Comparison of ENCODE assay signal across 8 cellular contexts in genomic region chr21:35508389-35508888, GRCh38.
DNase-seq lines count a peak whose midpoint lies in the region; ATAC-seq and TF ChIP-seq lines count a peak whose summit lies in the region.

No MANE protein-coding gene starts in this region.

- 35% methylated on average over 6 of the region's 6 CpGs for WGBS in liver

- H3K9me3 Mint-ChIP-seq in Caco-2 (ENCODE audit: unreplicated experiment): no peaks in the 10 kb centered on the region

- no TSS peak for BruUV-seq in Caco-2 (replicated peaks; lab: Mats Ljungman, UMichigan)

- POLR2A ChIA-PET in Caco-2 (lab: Charles Lee): no interaction called here

- H3K27me3 ChIP-seq in Caco-2 (replicated peaks; ENCODE audit: control insufficient read depth, insufficient read depth, low read length) (no peaks in the 10 kb centered on the region), MG63 (no peaks in the 10 kb centered on the region), liver (ENCODE audit: control insufficient read depth in 4 of 4, insufficient read depth in 4 of 4, low read length in 3 of 4) (peaks cover 0 to 17% (median 0%) of the 10 kb centered on the region in 4 donors)

- peak; percentile 65 to 72 for TF ChIP-seq RAD21 in liver (IDR thresholded peaks at IDR 0.05)

- CTCF ChIA-PET in Caco-2 (lab: Charles Lee): interaction anchor here (0.6 to 1.7 kb wide), 8 partner anchors 108 to 763 kb away, joined by 3 to 8 read pairs (median 4); no protein-coding TSS in a partner anchor

- no peaks in the 10 kb centered on the region for H3K36me3 Mint-ChIP-seq in Caco-2 (ENCODE audit: insufficient read depth, unreplicated experiment)

- intact Hi-C loops in Caco-2 (cut with micrococcal nuclease; ENCODE audit: unreplicated experiment): loop anchor here (1.0 kb wide), 1 partner anchor 763 kb away; no protein-coding TSS in a partner anchor

- no peak overlapping the region for H3K4me3 ChIP-seq in Caco-2 (ENCODE audit: low read depth, low read length)
- no peak overlapping the region for H3K4me3 ChIP-seq in MG63
- no peak overlapping the region for H3K4me3 ChIP-seq in astrocyte of the spinal cord (ENCODE audit: low read depth, low read length)
- H3K4me3 ChIP-seq in liver (ENCODE audit: low read depth in 1 of 3, low read length in 3 of 3): no peak overlapping the region

- in situ Hi-C loops in astrocyte of the spinal cord (cut with HindIII; ENCODE audit: low sequenced_read_pairs): no loop called here

- no peak overlapping the region for H3K9ac ChIP-seq in liver (ENCODE audit: low read depth in 1 of 2, low read length in 2 of 2)

- ATAC-seq in GM19452 (IDR thresholded peaks at IDR 0.05; ENCODE audit: unreplicated experiment): no peak

- H3K36me3 ChIP-seq in Caco-2 (ENCODE audit: control insufficient read depth, insufficient read depth, low read length) (no peaks in the 10 kb centered on the region), MG63 (no peaks in the 10 kb centered on the region), liver (ENCODE audit: control insufficient read depth in 4 of 4, insufficient read depth in 3 of 4, low read depth in 1 of 4, low read length in 3 of 4) (no peaks in the 10 kb centered on the region)

- H3K27ac ChIP-seq in liver (ENCODE audit: low read depth in 1 of 2, low read length in 2 of 2): peak overlapping the region in 1 of 2 donors; percentile 60

- DNase-seq in Caco-2: peak; percentile 69 to 71
- peak; percentile 27 for DNase-seq in MG63
- peak; percentile 51 for DNase-seq in astrocyte of the spinal cord (ENCODE audit: low read depth, low spot score)
- no peak for DNase-seq in NCI-H2227 (lab: John Stamatoyannopoulos, UW; ENCODE audit: unreplicated experiment)
- no peak for DNase-seq in DMS114 treated with DMSO at 0.1 percent for 48 hours (lab: John Stamatoyannopoulos, UW; ENCODE audit: unreplicated experiment)
- DNase-seq in HPDE6-E6E7 (ENCODE audit: extremely low spot score): no peak

- H3K4me1 ChIP-seq in Caco-2 (peaks cover 16% of the 10 kb centered on the region), liver (ENCODE audit: control insufficient read depth in 4 of 4, insufficient read depth in 4 of 4, low read length in 3 of 4) (no peaks in the 10 kb centered on the region)

- no peak overlapping the region for H3K4me3 Mint-ChIP-seq in Caco-2 (ENCODE audit: unreplicated experiment)

- peaks cover under 1% of the 10 kb centered on the region for H3K27me3 Mint-ChIP-seq in Caco-2 (ENCODE audit: insufficient read depth, unreplicated experiment)

- H3K9me3 ChIP-seq in Caco-2 (no peaks in the 10 kb centered on the region), MG63 (no peaks in the 10 kb centered on the region), liver (ENCODE audit: control insufficient read depth in 4 of 4, low read length in 3 of 4) (no peaks in the 10 kb centered on the region)

- H3K4me1 Mint-ChIP-seq in Caco-2 (ENCODE audit: low read depth, unreplicated experiment): peaks cover 14% of the 10 kb centered on the region

- no peak overlapping the region for H3K27ac Mint-ChIP-seq in Caco-2 (ENCODE audit: unreplicated experiment)

- TF ChIP-seq CTCF in Caco-2 (IDR thresholded peaks at IDR 0.05; ENCODE audit: insufficient read depth in 1 of 2, low read depth in 1 of 2, low read length in 1 of 2, severe bottlenecking in 1 of 2, unreplicated experiment in 1 of 2): peak; percentile 32 to 48
- peak; percentile 25 for TF ChIP-seq CTCF in astrocyte of the spinal cord (IDR thresholded peaks at IDR 0.05; ENCODE audit: low read depth, low read length)
- TF ChIP-seq CTCF in liver (IDR thresholded peaks at IDR 0.05; ENCODE audit: low read depth, low read length, missing input control): peak; percentile 15

TF ChIP-seq in liver, 16 proteins besides CTCF, POLR2A, EP300 and RAD21:
- TF ChIP-seq GABPA (IDR thresholded peaks at IDR 0.05 in 1 of 2, conservative IDR thresholded peaks at IDR 0.05 in 1 of 2): no peak
- TF ChIP-seq JUND (IDR thresholded peaks at IDR 0.05): no peak
- TF ChIP-seq NR2F2 (IDR thresholded peaks at IDR 0.05): peak; percentile 39
- peak in 1 of 2 donors; percentile 27 for TF ChIP-seq RXRA (IDR thresholded peaks at IDR 0.05)

Comparison
In these comparisons a context has a peak if more than half of its experiments do, and no peak if none do; other contexts are left out.
1. DNase-seq: peak in Caco-2 (2 of 2), MG63 (single experiment) and astrocyte of the spinal cord (single experiment); none in NCI-H2227 (single experiment), DMS114 treated with DMSO at 0.1 percent for 48 hours (single experiment) and HPDE6-E6E7 (single experiment).
2. Peak in every context shown above with its lines, with median percentiles within 50 percentile points of each other: CTCF ChIP-seq.